1 cellular context compared by ENCODE assay signal in the genomic region with DNA sequence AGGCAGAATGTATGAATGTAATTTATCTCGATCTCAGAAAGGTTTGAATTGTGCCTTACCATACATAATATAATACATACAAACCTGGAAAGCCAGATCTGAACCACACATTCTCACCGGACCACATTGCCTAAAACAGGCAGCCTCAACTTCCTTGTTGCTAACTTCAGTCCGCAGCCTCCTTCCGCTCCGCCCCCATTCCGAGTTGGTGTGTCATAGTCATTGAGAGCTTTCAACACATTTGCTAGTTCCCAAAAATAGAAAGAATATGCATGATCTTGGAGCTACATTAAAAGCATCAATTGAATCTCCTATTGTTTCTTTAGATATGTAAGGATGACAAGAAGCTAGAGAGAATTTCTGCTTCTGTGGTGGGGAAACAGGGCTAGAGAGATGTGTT.
TF ChIP-seq lines count a peak whose summit lies in the region.

No MANE protein-coding gene starts in this region.

TF ChIP-seq in WTC11, 78 proteins besides CTCF, POLR2A, EP300 and RAD21 (continued from another document):
- TF ChIP-seq, protein P1, sequence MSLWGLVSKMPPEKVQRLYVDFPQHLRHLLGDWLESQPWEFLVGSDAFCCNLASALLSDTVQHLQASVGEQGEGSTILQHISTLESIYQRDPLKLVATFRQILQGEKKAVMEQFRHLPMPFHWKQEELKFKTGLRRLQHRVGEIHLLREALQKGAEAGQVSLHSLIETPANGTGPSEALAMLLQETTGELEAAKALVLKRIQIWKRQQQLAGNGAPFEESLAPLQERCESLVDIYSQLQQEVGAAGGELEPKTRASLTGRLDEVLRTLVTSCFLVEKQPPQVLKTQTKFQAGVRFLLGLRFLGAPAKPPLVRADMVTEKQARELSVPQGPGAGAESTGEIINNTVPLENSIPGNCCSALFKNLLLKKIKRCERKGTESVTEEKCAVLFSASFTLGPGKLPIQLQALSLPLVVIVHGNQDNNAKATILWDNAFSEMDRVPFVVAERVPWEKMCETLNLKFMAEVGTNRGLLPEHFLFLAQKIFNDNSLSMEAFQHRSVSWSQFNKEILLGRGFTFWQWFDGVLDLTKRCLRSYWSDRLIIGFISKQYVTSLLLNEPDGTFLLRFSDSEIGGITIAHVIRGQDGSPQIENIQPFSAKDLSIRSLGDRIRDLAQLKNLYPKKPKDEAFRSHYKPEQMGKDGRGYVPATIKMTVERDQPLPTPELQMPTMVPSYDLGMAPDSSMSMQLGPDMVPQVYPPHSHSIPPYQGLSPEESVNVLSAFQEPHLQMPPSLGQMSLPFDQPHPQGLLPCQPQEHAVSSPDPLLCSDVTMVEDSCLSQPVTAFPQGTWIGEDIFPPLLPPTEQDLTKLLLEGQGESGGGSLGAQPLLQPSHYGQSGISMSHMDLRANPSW (CRISPR knock-in tag; conservative IDR thresholded peaks at IDR 0.05; ENCODE audit: low read depth) = no peak
- TF ChIP-seq ETV6 (CRISPR knock-in tag; IDR thresholded peaks at IDR 0.05) (no peak), NR3C1 (CRISPR knock-in tag; conservative IDR thresholded peaks at IDR 0.05; ENCODE audit: low read depth) (no peak), GABPB1 (CRISPR knock-in tag; IDR thresholded peaks at IDR 0.05) (no peak), MYBL2 (CRISPR knock-in tag; IDR thresholded peaks at IDR 0.05) (no peak), ZNF423 (CRISPR knock-in tag; IDR thresholded peaks at IDR 0.05) (no peak), ZNF396 (CRISPR knock-in tag; IDR thresholded peaks at IDR 0.05; ENCODE audit: borderline replicate concordance) (no peak)
- TF ChIP-seq, protein P2, sequence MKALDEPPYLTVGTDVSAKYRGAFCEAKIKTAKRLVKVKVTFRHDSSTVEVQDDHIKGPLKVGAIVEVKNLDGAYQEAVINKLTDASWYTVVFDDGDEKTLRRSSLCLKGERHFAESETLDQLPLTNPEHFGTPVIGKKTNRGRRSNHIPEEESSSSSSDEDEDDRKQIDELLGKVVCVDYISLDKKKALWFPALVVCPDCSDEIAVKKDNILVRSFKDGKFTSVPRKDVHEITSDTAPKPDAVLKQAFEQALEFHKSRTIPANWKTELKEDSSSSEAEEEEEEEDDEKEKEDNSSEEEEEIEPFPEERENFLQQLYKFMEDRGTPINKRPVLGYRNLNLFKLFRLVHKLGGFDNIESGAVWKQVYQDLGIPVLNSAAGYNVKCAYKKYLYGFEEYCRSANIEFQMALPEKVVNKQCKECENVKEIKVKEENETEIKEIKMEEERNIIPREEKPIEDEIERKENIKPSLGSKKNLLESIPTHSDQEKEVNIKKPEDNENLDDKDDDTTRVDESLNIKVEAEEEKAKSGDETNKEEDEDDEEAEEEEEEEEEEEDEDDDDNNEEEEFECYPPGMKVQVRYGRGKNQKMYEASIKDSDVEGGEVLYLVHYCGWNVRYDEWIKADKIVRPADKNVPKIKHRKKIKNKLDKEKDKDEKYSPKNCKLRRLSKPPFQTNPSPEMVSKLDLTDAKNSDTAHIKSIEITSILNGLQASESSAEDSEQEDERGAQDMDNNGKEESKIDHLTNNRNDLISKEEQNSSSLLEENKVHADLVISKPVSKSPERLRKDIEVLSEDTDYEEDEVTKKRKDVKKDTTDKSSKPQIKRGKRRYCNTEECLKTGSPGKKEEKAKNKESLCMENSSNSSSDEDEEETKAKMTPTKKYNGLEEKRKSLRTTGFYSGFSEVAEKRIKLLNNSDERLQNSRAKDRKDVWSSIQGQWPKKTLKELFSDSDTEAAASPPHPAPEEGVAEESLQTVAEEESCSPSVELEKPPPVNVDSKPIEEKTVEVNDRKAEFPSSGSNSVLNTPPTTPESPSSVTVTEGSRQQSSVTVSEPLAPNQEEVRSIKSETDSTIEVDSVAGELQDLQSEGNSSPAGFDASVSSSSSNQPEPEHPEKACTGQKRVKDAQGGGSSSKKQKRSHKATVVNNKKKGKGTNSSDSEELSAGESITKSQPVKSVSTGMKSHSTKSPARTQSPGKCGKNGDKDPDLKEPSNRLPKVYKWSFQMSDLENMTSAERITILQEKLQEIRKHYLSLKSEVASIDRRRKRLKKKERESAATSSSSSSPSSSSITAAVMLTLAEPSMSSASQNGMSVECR (CRISPR knock-in tag; IDR thresholded peaks at IDR 0.05; ENCODE audit: borderline replicate concordance) = no peak
- TF ChIP-seq, protein P3, sequence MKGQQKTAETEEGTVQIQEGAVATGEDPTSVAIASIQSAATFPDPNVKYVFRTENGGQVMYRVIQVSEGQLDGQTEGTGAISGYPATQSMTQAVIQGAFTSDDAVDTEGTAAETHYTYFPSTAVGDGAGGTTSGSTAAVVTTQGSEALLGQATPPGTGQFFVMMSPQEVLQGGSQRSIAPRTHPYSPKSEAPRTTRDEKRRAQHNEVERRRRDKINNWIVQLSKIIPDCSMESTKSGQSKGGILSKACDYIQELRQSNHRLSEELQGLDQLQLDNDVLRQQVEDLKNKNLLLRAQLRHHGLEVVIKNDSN (CRISPR knock-in tag; IDR thresholded peaks at IDR 0.05) = no peak
- TF ChIP-seq, protein P4, sequence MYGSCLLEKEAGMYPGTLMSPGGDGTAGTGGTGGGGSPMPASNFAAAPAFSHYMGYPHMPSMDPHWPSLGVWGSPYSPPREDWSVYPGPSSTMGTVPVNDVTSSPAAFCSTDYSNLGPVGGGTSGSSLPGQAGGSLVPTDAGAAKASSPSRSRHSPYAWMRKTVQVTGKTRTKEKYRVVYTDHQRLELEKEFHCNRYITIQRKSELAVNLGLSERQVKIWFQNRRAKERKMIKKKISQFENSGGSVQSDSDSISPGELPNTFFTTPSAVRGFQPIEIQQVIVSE (CRISPR knock-in tag; IDR thresholded peaks at IDR 0.05; ENCODE audit: borderline replicate concordance) = no peak
- TF ChIP-seq, protein P5, sequence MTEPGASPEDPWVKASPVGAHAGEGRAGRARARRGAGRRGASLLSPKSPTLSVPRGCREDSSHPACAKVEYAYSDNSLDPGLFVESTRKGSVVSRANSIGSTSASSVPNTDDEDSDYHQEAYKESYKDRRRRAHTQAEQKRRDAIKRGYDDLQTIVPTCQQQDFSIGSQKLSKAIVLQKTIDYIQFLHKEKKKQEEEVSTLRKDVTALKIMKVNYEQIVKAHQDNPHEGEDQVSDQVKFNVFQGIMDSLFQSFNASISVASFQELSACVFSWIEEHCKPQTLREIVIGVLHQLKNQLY (CRISPR knock-in tag; IDR thresholded peaks at IDR 0.05) = no peak
TF ChIP-seq in WTC11: peak in this region for 0.
